Comparison of ENCODE assay signal across 8 cellular contexts in the genomic region with DNA sequence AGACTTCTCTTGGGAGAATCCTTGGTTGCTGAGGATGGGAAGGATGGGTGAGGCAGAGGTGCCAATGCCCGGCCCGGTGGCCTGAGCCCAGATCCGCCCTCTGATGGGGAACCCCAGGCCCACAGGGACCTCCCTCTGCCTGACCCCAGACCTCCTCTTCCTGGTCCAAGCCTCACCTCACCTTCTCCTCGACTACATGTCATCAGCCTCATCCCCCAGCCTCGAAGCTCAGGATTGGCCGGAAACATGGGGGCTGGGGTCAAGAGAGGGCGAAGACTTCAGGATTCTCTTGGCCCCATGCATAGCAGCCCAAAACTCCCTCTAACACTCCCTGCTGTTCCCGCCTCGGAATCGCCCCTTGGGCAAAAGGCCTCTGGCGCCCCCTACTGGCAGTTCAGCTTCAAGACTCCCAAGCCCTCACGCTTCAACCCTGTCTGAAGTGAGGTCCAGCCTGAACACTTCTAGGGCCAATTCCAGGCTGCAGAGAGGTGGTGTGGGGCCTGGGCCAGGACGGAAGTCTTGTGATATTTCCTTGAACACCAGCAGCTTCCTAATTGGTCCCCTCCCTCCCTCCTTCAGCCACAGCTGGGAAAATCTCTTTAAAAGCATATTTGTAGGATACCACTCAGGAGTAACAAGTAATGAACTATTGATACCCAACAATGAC. TPM values are rescaled to one million over a fixed set of nuclear protein-coding genes. Genes with fewer than 3 reads are reported as not detected.
DNase-seq lines count a peak whose midpoint lies in the region; ATAC-seq and TF ChIP-seq lines count a peak whose summit lies in the region.

No MANE protein-coding gene starts in this region.

- peak; percentile 53 for DNase-seq in AG04450 (ENCODE audit: low read depth, low spot score)
- DNase-seq in GM20000 (ENCODE audit: low spot score), result peak; percentile 88
- peak; percentile 17 for DNase-seq in NCI-H187 treated with DMSO at 0.1 percent for 48 hours (lab: John Stamatoyannopoulos, UW)
- peak; percentile 63 for DNase-seq in T-helper 22 cell (ENCODE audit: low read depth)
- peak; percentile 45 for DNase-seq in amniotic stem cell (lab: John Stamatoyannopoulos, UW)
- DNase-seq in left cardiac atrium, result peak; percentile 91
- DNase-seq in retinal pigment epithelial cell (ENCODE audit: low read depth), result peak; percentile 18

- intact Hi-C loops in left cardiac atrium (cut with DNase I), result loop anchor here in 1 of 2 donors (5.0 to 10.0 kb wide), 3 partner anchors 71 to 168 kb away; a partner anchor contains a TSS

- no peaks in the 10 kb centered on the region for H3K9me3 ChIP-seq in AG04450 (ENCODE audit: control insufficient read depth, insufficient read depth, low read length)

- peak; percentile 99 for TF ChIP-seq CTCF in AG04450 (IDR thresholded peaks at IDR 0.05; ENCODE audit: low read depth, low read length)
- TF ChIP-seq CTCF in GM20000 (IDR thresholded peaks at IDR 0.05; ENCODE audit: extremely low read depth, missing control alignments), result peak; percentile 82
- TF ChIP-seq CTCF in retinal pigment epithelial cell (conservative IDR thresholded peaks at IDR 0.05; ENCODE audit: low read depth, low read length), result peak; percentile 99

- H3K27me3 ChIP-seq in AG04450 (ENCODE audit: control insufficient read depth, insufficient read depth, low read length), result no peaks in the 10 kb centered on the region

- CTCF ChIA-PET in AG04450 (lab: Charles Lee), result interaction anchor here (0.5 to 3.1 kb wide), 40 partner anchors 8 to 250 kb away, joined by 3 to 105 read pairs (median 5); a partner anchor contains a TSS

- POLR2A ChIA-PET in AG04450 (lab: Yijun Ruan, JAX), result interaction anchor here (0.7 to 2.5 kb wide), 3 partner anchors 69 to 237 kb away, joined by 3 to 12 read pairs (median 5); a partner anchor contains a TSS

- no peak overlapping the region for H3K27ac ChIP-seq in AG04450 (ENCODE audit: low read depth, low read length)

- ATAC-seq in left cardiac atrium (peak; percentile 95 to 97), GM18867 (IDR thresholded peaks at IDR 0.05; ENCODE audit: unreplicated experiment) (no peak)

- H3K4me3 ChIP-seq in AG04450 (ENCODE audit: low read depth, low read length), result no peak overlapping the region
- no peak overlapping the region for H3K4me3 ChIP-seq in retinal pigment epithelial cell (ENCODE audit: low read length)

RNA-seq across cellular contexts. Expression of a gene that starts 47.2 kb away (rescaled TPM):
- 0.48 and 0.64 TPM in 2 replicates for polyA plus RNA-seq in AG04450 (2011; rRNA removed)
- 0.70 and 0.74 TPM in 2 replicates for polyA minus RNA-seq in AG04450 (2011; rRNA and poly(A)+ RNA removed)
- 10 to 100 TPM; 27.3 to 32.6 TPM for total RNA-seq in left cardiac atrium

Comparison
In these comparisons a context has a peak if more than half of its experiments do, and no peak if none do; other contexts are left out.
1. DNase-seq: peak in every context shown above with its lines; median percentile 91 in left cardiac atrium; 88 in GM20000; 63 in T-helper 22 cell; 53 in AG04450; 45 in amniotic stem cell; 18 in retinal pigment epithelial cell; 17 in NCI-H187 treated with DMSO at 0.1 percent for 48 hours.